In the genomic region with DNA sequence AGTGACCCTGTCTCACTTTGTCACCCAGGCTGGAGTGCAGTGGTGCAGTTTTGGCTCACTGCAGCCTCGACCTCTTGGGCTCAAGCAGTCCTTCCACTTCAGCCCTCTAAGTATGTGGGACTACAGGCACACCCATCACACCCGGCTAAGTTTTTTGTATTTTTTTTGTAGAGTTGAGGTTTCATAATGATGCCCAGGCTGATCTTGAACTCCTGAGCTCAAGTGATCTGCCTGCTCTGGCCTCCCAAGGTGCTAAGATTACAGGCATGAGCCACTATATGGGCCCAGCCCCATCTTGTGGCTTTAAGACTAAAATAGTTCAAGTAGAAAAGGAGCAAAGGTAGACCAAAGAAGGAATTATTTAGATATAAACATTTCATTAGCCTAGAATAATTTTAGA, we compare ENCODE assay signal across 1 cellular context.
TF ChIP-seq lines count a peak whose summit lies in the region.

No MANE protein-coding gene starts in this region.

TF ChIP-seq in GM12878, 131 proteins besides CTCF, POLR2A, EP300 and RAD21:
- TF ChIP-seq, protein P1, sequence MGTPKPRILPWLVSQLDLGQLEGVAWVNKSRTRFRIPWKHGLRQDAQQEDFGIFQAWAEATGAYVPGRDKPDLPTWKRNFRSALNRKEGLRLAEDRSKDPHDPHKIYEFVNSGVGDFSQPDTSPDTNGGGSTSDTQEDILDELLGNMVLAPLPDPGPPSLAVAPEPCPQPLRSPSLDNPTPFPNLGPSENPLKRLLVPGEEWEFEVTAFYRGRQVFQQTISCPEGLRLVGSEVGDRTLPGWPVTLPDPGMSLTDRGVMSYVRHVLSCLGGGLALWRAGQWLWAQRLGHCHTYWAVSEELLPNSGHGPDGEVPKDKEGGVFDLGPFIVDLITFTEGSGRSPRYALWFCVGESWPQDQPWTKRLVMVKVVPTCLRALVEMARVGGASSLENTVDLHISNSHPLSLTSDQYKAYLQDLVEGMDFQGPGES (IDR thresholded peaks at IDR 0.05): no peak
- TF ChIP-seq RB1 (IDR thresholded peaks at IDR 0.05; ENCODE audit: borderline replicate concordance) (no peak), RUNX3 (IDR thresholded peaks at IDR 0.05; ENCODE audit: low read length) (no peak), BRCA1 (IDR thresholded peaks at IDR 0.05; ENCODE audit: low read depth, low read length) (no peak), CBFB (IDR thresholded peaks at IDR 0.05; ENCODE audit: low read depth) (no peak), SREBF1 (IDR thresholded peaks at IDR 0.05; ENCODE audit: low read length) (no peak), KDM1A (IDR thresholded peaks at IDR 0.05; ENCODE audit: borderline replicate concordance) (no peak), CHD2 (IDR thresholded peaks at IDR 0.05; ENCODE audit: borderline replicate concordance, low read depth, low read length) (no peak)
